Comparison of ENCODE assay signal across 16 cellular contexts in genomic region chr4:178242655-178243054, GRCh38.
A peak's percentile ranks its signal among the peaks of the same experiment; 100 is the strongest.
DNase-seq lines count a peak whose midpoint lies in the region; ATAC-seq and TF ChIP-seq lines count a peak whose summit lies in the region.
"Had no signal": no experiment of that assay in that cellular context is flagged by ENCODE, and none has a peak within 500 bp of the region (broad histone marks: within the 10 kb centered on the region; RNA-seq: fewer than 3 reads in every experiment).

No MANE protein-coding gene starts in this region.

- H3K36me3 ChIP-seq in MG63, result no peaks in the 10 kb centered on the region
- no peaks in the 10 kb centered on the region for H3K36me3 ChIP-seq in aorta (ENCODE audit: control insufficient read depth in 1 of 2, insufficient read depth in 2 of 2, low read length in 1 of 2)
- no peaks in the 10 kb centered on the region for H3K36me3 ChIP-seq in WERI-Rb-1
- H3K36me3 ChIP-seq: BLaER1 treated with 17β-estradiol and CSF1 and Interleukin-3, amounts not matched to agents 10 nM and 100 nM had no signal

- WGBS in aorta, 2 donors, result 94 to 97% methylated on average over 6 of the region's 6 CpGs

- ATAC-seq in central memory CD8-positive, alpha-beta T cell (replicated peaks; ENCODE audit: extremely low read depth, poor library complexity, severe bottlenecking), result peak; percentile 17
- ATAC-seq in sciatic nerve (peak; percentile 20), aorta (ENCODE audit: low FRiP score) (peak; percentile 42)
- ATAC-seq: CD8-positive, alpha-beta T cell; GM23338 had no signal

- TF ChIP-seq CTCF in osteocyte (IDR thresholded peaks at IDR 0.05) (no peak), WERI-Rb-1 (IDR thresholded peaks at IDR 0.05; ENCODE audit: low read depth, low read length) (no peak)

- peaks cover 19% of the 10 kb centered on the region for H3K9me3 Mint-ChIP-seq in central memory CD8-positive, alpha-beta T cell
- H3K9me3 Mint-ChIP-seq in osteocyte (ENCODE audit: unreplicated experiment), result peaks cover 31% of the 10 kb centered on the region

- no peak overlapping the region for H3K27ac ChIP-seq in aorta (ENCODE audit: low read depth in 1 of 2, low read length in 2 of 2)
- no peak overlapping the region for H3K27ac ChIP-seq in WERI-Rb-1
- H3K27ac ChIP-seq: BLaER1 treated with 17β-estradiol and CSF1 and Interleukin-3, amounts not matched to agents 10 nM and 100 nM had no signal

- no peak overlapping the region for H3K27ac Mint-ChIP-seq in central memory CD8-positive, alpha-beta T cell (ENCODE audit: low read depth)
- H3K27ac Mint-ChIP-seq in osteocyte (ENCODE audit: unreplicated experiment), result no peak overlapping the region
- H3K27ac Mint-ChIP-seq: B cell; CD8-positive, alpha-beta T cell; GM23338 had no signal

- no peaks in the 10 kb centered on the region for H3K27me3 Mint-ChIP-seq in central memory CD8-positive, alpha-beta T cell
- H3K27me3 Mint-ChIP-seq in osteocyte (ENCODE audit: unreplicated experiment), result no peaks in the 10 kb centered on the region
- H3K27me3 Mint-ChIP-seq: B cell had no signal

- DNase-seq in MG63 (peak; percentile 30), sciatic nerve (ENCODE audit: low spot score) (no peak), aorta (no peak), osteocyte (ENCODE audit: extremely low spot score, unreplicated experiment) (no peak), NCI-H2107 (lab: John Stamatoyannopoulos, UW) (no peak), WERI-Rb-1 (no peak)
- no peak for DNase-seq in central memory CD8-positive, alpha-beta T cell (ENCODE audit: low spot score in 2 of 2)
- DNase-seq: 8988T; Calu3; CD8-positive, alpha-beta T cell; DMS79 treated with DMSO at 0.1 percent for 48 hours; GF-D8; HCEC 1CT had no signal

- no peaks in the 10 kb centered on the region for H3K4me1 ChIP-seq in aorta (ENCODE audit: control insufficient read depth in 1 of 2, insufficient read depth in 2 of 2, low read length in 2 of 2)
- H3K4me1 ChIP-seq: BLaER1 treated with 17β-estradiol and CSF1 and Interleukin-3, amounts not matched to agents 10 nM and 100 nM had no signal

- intact Hi-C loops in sciatic nerve (cut with DNase I), result no loop called here
- intact Hi-C loops in aorta (cut with DNase I), result no loop called here

- H3K9me3 ChIP-seq in MG63, result no peaks in the 10 kb centered on the region
- peaks cover 7% of the 10 kb centered on the region for H3K9me3 ChIP-seq in aorta (ENCODE audit: control insufficient read depth, low read length)
- H3K9me3 ChIP-seq in WERI-Rb-1 (ENCODE audit: severe bottlenecking), result peaks cover 3% of the 10 kb centered on the region

- H3K36me3 Mint-ChIP-seq in central memory CD8-positive, alpha-beta T cell (ENCODE audit: insufficient read depth), result no peaks in the 10 kb centered on the region
- no peaks in the 10 kb centered on the region for H3K36me3 Mint-ChIP-seq in osteocyte (ENCODE audit: unreplicated experiment)
- H3K36me3 Mint-ChIP-seq: CD8-positive, alpha-beta T cell had no signal

- H3K4me3 ChIP-seq in MG63 (no peak overlapping the region), aorta (ENCODE audit: low read length in 2 of 2) (no peak overlapping the region), WERI-Rb-1 (ENCODE audit: low read depth, low read length) (no peak overlapping the region)
- H3K4me3 ChIP-seq: BLaER1 treated with 17β-estradiol and CSF1 and Interleukin-3, amounts not matched to agents 10 nM and 100 nM; GM23338 had no signal

- H3K4me1 Mint-ChIP-seq in central memory CD8-positive, alpha-beta T cell, result no peaks in the 10 kb centered on the region
- H3K4me1 Mint-ChIP-seq in osteocyte (ENCODE audit: unreplicated experiment), result no peaks in the 10 kb centered on the region
- H3K4me1 Mint-ChIP-seq: B cell, GM23338 had no signal

- H3K27me3 ChIP-seq in MG63 (no peaks in the 10 kb centered on the region), aorta (ENCODE audit: control insufficient read depth in 1 of 2, insufficient read depth in 2 of 2, low read length in 1 of 2) (no peaks in the 10 kb centered on the region), WERI-Rb-1 (ENCODE audit: insufficient read depth, low read depth, severe bottlenecking) (peaks cover 38% of the 10 kb centered on the region)
- H3K27me3 ChIP-seq: BLaER1 treated with 17β-estradiol and CSF1 and Interleukin-3, amounts not matched to agents 10 nM and 100 nM had no signal

- H3K4me3 Mint-ChIP-seq in central memory CD8-positive, alpha-beta T cell, result no peak overlapping the region
- no peak overlapping the region for H3K4me3 Mint-ChIP-seq in osteocyte (ENCODE audit: unreplicated experiment)
- H3K4me3 Mint-ChIP-seq: B cell; CD8-positive, alpha-beta T cell; GM23338 had no signal
